ENCODE assay signal across 30 cellular contexts in genomic region chr5:33143405-33144123, GRCh38.
"Had no signal": no experiment of that assay in that cellular context is flagged by ENCODE, and none has a peak within 500 bp of the region (broad histone marks: within the 10 kb centered on the region; RNA-seq: fewer than 3 reads in every experiment).

No MANE protein-coding gene starts in this region.

- DNase-seq: activated CD4-positive, alpha-beta memory T cell treated with anti-CD3 and anti-CD28 coated beads for 36 hours; activated CD4-positive, alpha-beta T cell treated with anti-CD3 and anti-CD28 coated beads for 36 hours; activated CD4-positive, alpha-beta T cell treated with anti-CD3 and anti-CD28 coated beads, Interleukin-2, amount 10 ng/mL, durations not matched to agents 24 days and 14 days; activated CD4-positive, CD25-positive, alpha-beta regulatory T cell; activated CD4-positive, CD25-positive, alpha-beta regulatory T cell treated with anti-CD3 and anti-CD28 coated beads, Interleukin-2, amount 50 U/mL, for 72 hours; activated CD8-positive, alpha-beta memory T cell treated with anti-CD3 and anti-CD28 coated beads, Interleukin-2, amount 10 ng/mL, durations not matched to agents 7 days and 5 days; activated CD8-positive, alpha-beta memory T cell treated with anti-CD3 and anti-CD28 coated beads, Interleukin-2, amount 50 U/mL, for 4 hours; activated CD8-positive, alpha-beta T cell treated with anti-CD3 and anti-CD28 coated beads, Interleukin-2, amount 10 ng/mL, durations not matched to agents 7 days and 5 days; activated effector memory CD4-positive, alpha-beta T cell treated with anti-CD3 and anti-CD28 coated beads, Interleukin-2, amount 50 U/mL, for 16 hours; activated naive CD4-positive, alpha-beta T cell treated with anti-CD3 and anti-CD28 coated beads for 36 hours; activated naive CD8-positive, alpha-beta T cell treated with anti-CD3 and anti-CD28 coated beads for 36 hours; activated naive CD8-positive, alpha-beta T cell treated with anti-CD3 and anti-CD28 coated beads, Interleukin-2, amount 50 U/mL, for 24 hours; activated T-cell treated with anti-CD3 and anti-CD28 coated beads, Interleukin-2, amount 50 U/mL, for 1 hour; activated T-cell treated with anti-CD3 and anti-CD28 coated beads, Interleukin-2, amount 50 U/mL, for 48 hours; dorsolateral prefrontal cortex; effector memory CD4-positive, alpha-beta T cell; endodermal cell; head of caudate nucleus; hippocampal formation; T-helper 2 cell had no signal

- H3K4me1 ChIP-seq: breast epithelium had no signal

- H3K9me3 ChIP-seq: ascending aorta, breast epithelium had no signal

- H3K9me3 Mint-ChIP-seq: activated CD4-positive, alpha-beta T cell treated with anti-CD3 and anti-CD28 coated beads, Interleukin-2, amount 10 ng/mL, durations not matched to agents 24 days and 14 days; endodermal cell had no signal

- ATAC-seq: activated CD4-positive, alpha-beta T cell treated with anti-CD3 and anti-CD28 coated beads for 36 hours; activated CD8-positive, alpha-beta memory T cell treated with anti-CD3 and anti-CD28 coated beads, Interleukin-2, amount 10 ng/mL, durations not matched to agents 7 days and 5 days; activated CD8-positive, alpha-beta T cell treated with anti-CD3 and anti-CD28 coated beads, Interleukin-2, amount 10 ng/mL, durations not matched to agents 7 days and 5 days; activated naive CD8-positive, alpha-beta T cell treated with anti-CD3 and anti-CD28 coated beads, Interleukin-2, amount 50 U/mL, for 24 hours had no signal

- H3K36me3 Mint-ChIP-seq: activated CD4-positive, alpha-beta memory T cell treated with anti-CD3 and anti-CD28 coated beads for 36 hours; activated CD8-positive, alpha-beta memory T cell treated with anti-CD3 and anti-CD28 coated beads, Interleukin-2, amount 10 ng/mL, durations not matched to agents 7 days and 5 days; activated naive CD4-positive, alpha-beta T cell treated with anti-CD3 and anti-CD28 coated beads, Interleukin-2, amount 50 U/mL, for 24 hours; activated naive CD8-positive, alpha-beta T cell treated with anti-CD3 and anti-CD28 coated beads for 36 hours; brain had no signal

- FAIRE-seq: frontal cortex had no signal

- H3K4me3 ChIP-seq: ascending aorta, breast epithelium, coronary artery, dorsolateral prefrontal cortex had no signal

- H3K4me1 Mint-ChIP-seq: activated CD4-positive, alpha-beta T cell treated with anti-CD3 and anti-CD28 coated beads for 36 hours; activated CD4-positive, alpha-beta T cell treated with anti-CD3 and anti-CD28 coated beads, Interleukin-2, amount 10 ng/mL, durations not matched to agents 24 days and 14 days; activated CD8-positive, alpha-beta memory T cell treated with anti-CD3 and anti-CD28 coated beads, Interleukin-2, amount 10 ng/mL, durations not matched to agents 7 days and 5 days; activated naive CD4-positive, alpha-beta T cell treated with anti-CD3 and anti-CD28 coated beads, Interleukin-2, amount 50 U/mL, for 24 hours; activated naive CD8-positive, alpha-beta T cell treated with anti-CD3 and anti-CD28 coated beads for 36 hours; activated naive CD8-positive, alpha-beta T cell treated with anti-CD3 and anti-CD28 coated beads, Interleukin-2, amount 50 U/mL, for 24 hours; brain; central memory CD8-positive, alpha-beta T cell; endodermal cell had no signal

- H3K36me3 ChIP-seq: ascending aorta, breast epithelium had no signal

- H3K27me3 ChIP-seq: ascending aorta, breast epithelium, dorsolateral prefrontal cortex had no signal

- H3K27ac Mint-ChIP-seq: activated CD4-positive, alpha-beta memory T cell treated with anti-CD3 and anti-CD28 coated beads for 36 hours; activated CD4-positive, alpha-beta T cell treated with anti-CD3 and anti-CD28 coated beads for 36 hours; activated CD4-positive, alpha-beta T cell treated with anti-CD3 and anti-CD28 coated beads, Interleukin-2, amount 10 ng/mL, durations not matched to agents 24 days and 14 days; activated CD8-positive, alpha-beta memory T cell treated with anti-CD3 and anti-CD28 coated beads, Interleukin-2, amount 10 ng/mL, durations not matched to agents 7 days and 5 days; activated CD8-positive, alpha-beta T cell treated with anti-CD3 and anti-CD28 coated beads, Interleukin-2, amount 10 ng/mL, durations not matched to agents 7 days and 5 days; activated naive CD4-positive, alpha-beta T cell treated with anti-CD3 and anti-CD28 coated beads for 36 hours; activated naive CD4-positive, alpha-beta T cell treated with anti-CD3 and anti-CD28 coated beads, Interleukin-2, amount 50 U/mL, for 24 hours; activated naive CD8-positive, alpha-beta T cell treated with anti-CD3 and anti-CD28 coated beads for 36 hours; activated naive CD8-positive, alpha-beta T cell treated with anti-CD3 and anti-CD28 coated beads, Interleukin-2, amount 50 U/mL, for 24 hours; activated T-helper 1 cell treated with anti-CD3 and anti-CD28 coated beads, Interleukin-12 subunit alpha, Interleukin-12 subunit beta, Interleukin-2, Interleukin-4 antibody, amounts not matched to agents 30 ng/mL and 10 ng/mL and 1 ng/mL, durations not matched to agents 14 hours and 24 hours and 36 hours; activated T-helper 2 cell treated with anti-CD3 and anti-CD28 coated beads, Interferon-gamma antibody, Interleukin-2, Interleukin-4, amounts not matched to agents 10 μg/mL and 5 μg/mL and 100 μg/mL, durations not matched to agents 14 hours and 24 hours and 36 hours; brain; dendritic cell treated with granulocyte-macrophage colony-stimulating factor and Interleukin-4, amounts not matched to agents 40 ng/mL and 50 ng/mL, for 4 days; endodermal cell had no signal

- H3K27ac ChIP-seq: ascending aorta, breast epithelium, coronary artery, dorsolateral prefrontal cortex had no signal

- H3K4me3 Mint-ChIP-seq: activated CD4-positive, alpha-beta memory T cell treated with anti-CD3 and anti-CD28 coated beads for 36 hours; activated CD4-positive, alpha-beta T cell treated with anti-CD3 and anti-CD28 coated beads for 36 hours; activated CD4-positive, alpha-beta T cell treated with anti-CD3 and anti-CD28 coated beads, Interleukin-2, amount 10 ng/mL, durations not matched to agents 24 days and 14 days; activated CD8-positive, alpha-beta memory T cell treated with anti-CD3 and anti-CD28 coated beads, Interleukin-2, amount 10 ng/mL, durations not matched to agents 7 days and 5 days; activated CD8-positive, alpha-beta T cell treated with anti-CD3 and anti-CD28 coated beads, Interleukin-2, amount 10 ng/mL, durations not matched to agents 7 days and 5 days; activated naive CD4-positive, alpha-beta T cell treated with anti-CD3 and anti-CD28 coated beads for 36 hours; activated naive CD4-positive, alpha-beta T cell treated with anti-CD3 and anti-CD28 coated beads, Interleukin-2, amount 50 U/mL, for 24 hours; activated naive CD8-positive, alpha-beta T cell treated with anti-CD3 and anti-CD28 coated beads for 36 hours; activated naive CD8-positive, alpha-beta T cell treated with anti-CD3 and anti-CD28 coated beads, Interleukin-2, amount 50 U/mL, for 24 hours; activated T-helper 1 cell treated with anti-CD3 and anti-CD28 coated beads, Interleukin-12 subunit alpha, Interleukin-12 subunit beta, Interleukin-2, Interleukin-4 antibody, amounts not matched to agents 30 ng/mL and 10 ng/mL and 1 ng/mL, durations not matched to agents 14 hours and 24 hours and 36 hours; brain; central memory CD8-positive, alpha-beta T cell; dendritic cell treated with granulocyte-macrophage colony-stimulating factor and Interleukin-4, amounts not matched to agents 40 ng/mL and 50 ng/mL, for 4 days; endodermal cell had no signal

- H3K27me3 Mint-ChIP-seq: activated CD4-positive, alpha-beta memory T cell treated with anti-CD3 and anti-CD28 coated beads for 36 hours; activated CD4-positive, alpha-beta T cell treated with anti-CD3 and anti-CD28 coated beads for 36 hours; activated CD4-positive, alpha-beta T cell treated with anti-CD3 and anti-CD28 coated beads, Interleukin-2, amount 10 ng/mL, durations not matched to agents 24 days and 14 days; activated CD8-positive, alpha-beta memory T cell treated with anti-CD3 and anti-CD28 coated beads, Interleukin-2, amount 10 ng/mL, durations not matched to agents 7 days and 5 days; activated naive CD4-positive, alpha-beta T cell treated with anti-CD3 and anti-CD28 coated beads, Interleukin-2, amount 50 U/mL, for 24 hours; activated naive CD8-positive, alpha-beta T cell treated with anti-CD3 and anti-CD28 coated beads for 36 hours; activated naive CD8-positive, alpha-beta T cell treated with anti-CD3 and anti-CD28 coated beads, Interleukin-2, amount 50 U/mL, for 24 hours; brain; central memory CD8-positive, alpha-beta T cell; dendritic cell treated with granulocyte-macrophage colony-stimulating factor and Interleukin-4, amounts not matched to agents 40 ng/mL and 50 ng/mL, for 4 days had no signal
